33 cellular contexts compared by ENCODE assay signal in genomic region chr11:124376280-124376679, GRCh38. TPM values are rescaled to one million over a fixed set of nuclear protein-coding genes. Genes with fewer than 3 reads are reported as not detected.
"Had no signal": no experiment of that assay in that cellular context is flagged by ENCODE, and none has a peak within 500 bp of the region (broad histone marks: within the 10 kb centered on the region; RNA-seq: fewer than 3 reads in every experiment).

No MANE protein-coding gene starts in this region.

- ATAC-seq: PC-3 had no signal

- H3K9ac ChIP-seq: SK-N-SH had no signal

- H3K9me3 ChIP-seq: MG63, Peyer's patch, SJSA1, SK-N-SH had no signal

- H3K4me3 ChIP-seq: MG63, Peyer's patch, SJSA1 had no signal

- H3K27me3 ChIP-seq: Peyer's patch, SJSA1 had no signal

- H3K4me1 ChIP-seq: Peyer's patch, SJSA1 had no signal

- H3K4me2 ChIP-seq: SK-N-SH had no signal

- H3K27ac ChIP-seq: Peyer's patch, SJSA1 had no signal

- DNase-seq: Kasumi-1, MG63, NCI-H1048, NCI-H1092 treated with DMSO at 0.1 percent for 48 hours, NCI-H1105 treated with DMSO at 0.1 percent for 48 hours, NCI-H1417, NCI-H1436, NCI-H146, NCI-H1694, NCI-H187, NCI-H1930, NCI-H2029 treated with DMSO at 0.1 percent for 48 hours, NCI-H2081 treated with DMSO at 0.1 percent for 48 hours, NCI-H2107, NCI-H2171, NCI-H226, NCI-H446 treated with DMSO at 0.1 percent for 48 hours, NCI-H510A, NCI-H524, NCI-H526, NCI-H69, NCI-H748 treated with DMSO at 0.1 percent for 48 hours, NCI-H82, PC-3, Peyer's patch, Right ventricle myocardium superior, RPMI8226, SHP77 treated with DMSO at 0.1 percent for 48 hours, SK-N-SH, SW 1271 had no signal

- H3K36me3 ChIP-seq: MG63, Peyer's patch, SJSA1 had no signal

RNA-seq across cellular contexts. Expression of gene OR8B2, which starts 8.0 kb away (rescaled TPM):
- total RNA-seq: M059J, OCI-LY7, PC-3, Peyer's patch, Right ventricle myocardium superior, SJSA1 had no signal
- polyA plus RNA-seq: SK-N-SH had no signal

RNA-seq across cellular contexts. Expression of gene OR8B3, which starts 22.5 kb away (rescaled TPM):
- total RNA-seq: M059J, OCI-LY7, PC-3, Peyer's patch, Right ventricle myocardium superior, SJSA1 had no signal
- polyA plus RNA-seq: SK-N-SH had no signal

RNA-seq across cellular contexts. Expression of gene OR8B4, which starts 48.4 kb away (rescaled TPM):
- total RNA-seq: M059J, OCI-LY7, PC-3, Peyer's patch, Right ventricle myocardium superior, SJSA1 had no signal
- polyA plus RNA-seq: SK-N-SH had no signal

RNA-seq across cellular contexts. Expression of gene OR8D2, which starts 56.3 kb away (rescaled TPM):
- total RNA-seq: M059J, OCI-LY7, PC-3, Peyer's patch, Right ventricle myocardium superior, SJSA1 had no signal
- polyA plus RNA-seq: SK-N-SH had no signal
